Comparison of ENCODE assay signal across 11 cellular contexts in genomic region chrX:119218198-119218597, GRCh38. TPM values are rescaled to one million over a fixed set of nuclear protein-coding genes. Genes with fewer than 3 reads are reported as not detected.
A peak's percentile ranks its signal among the peaks of the same experiment; 100 is the strongest.
DNase-seq lines count a peak whose midpoint lies in the region; ATAC-seq, FAIRE-seq and TF ChIP-seq lines count a peak whose summit lies in the region.
"Had no signal": no experiment of that assay in that cellular context is flagged by ENCODE, and none has a peak within 500 bp of the region (broad histone marks: within the 10 kb centered on the region; RNA-seq: fewer than 3 reads in every experiment).

No MANE protein-coding gene starts in this region.

- CTCF ChIA-PET in HepG2 (lab: Yijun Ruan, JAX; ENCODE audit: low intra/inter-chr PET ratio, low total read pairs) = interaction anchor here (1.3 to 1.4 kb wide), 2 partner anchors 73 to 99 kb away, joined by 5 read pairs; no protein-coding TSS in a partner anchor

- no peaks in the 10 kb centered on the region for H3K9me3 Mint-ChIP-seq in GM23338
- H3K9me3 Mint-ChIP-seq: dendritic cell treated with granulocyte-macrophage colony-stimulating factor and Interleukin-4, amounts not matched to agents 40 ng/mL and 50 ng/mL, for 4 days; T-helper 2 cell treated with Interferon-gamma antibody and Interleukin-4, amounts not matched to agents 5 μg/mL and 100 μg/mL, for 36 hours had no signal

- no peak overlapping the region for H2AFZ ChIP-seq in GM23338
- H2AFZ ChIP-seq in HepG2 (ENCODE audit: low read length) = no peak overlapping the region

- ATAC-seq in GM23338 = no peak
- ATAC-seq in HepG2 = no peak
- no peak for ATAC-seq in GM21825 (IDR thresholded peaks at IDR 0.05; ENCODE audit: unreplicated experiment)
- no peak for ATAC-seq in HG03025 (IDR thresholded peaks at IDR 0.05; ENCODE audit: low FRiP score, unreplicated experiment)

- H3K4me3 ChIP-seq in GM23338 = no peak overlapping the region
- no peak overlapping the region for H3K4me3 ChIP-seq in adrenal gland
- H3K4me3 ChIP-seq in HepG2 (replicated peaks in 1 of 3; ENCODE audit: insufficient read depth in 1 of 3, low read depth in 2 of 3, low read length in 3 of 3) = no peak overlapping the region
- no peak overlapping the region for H3K4me3 ChIP-seq in testis
- H3K4me3 ChIP-seq: thyroid gland had no signal

- peaks cover 2% of the 10 kb centered on the region for H3K27me3 Mint-ChIP-seq in GM23338 (ENCODE audit: insufficient read depth, low read depth, poor library complexity)

- TF ChIP-seq EP300 in HepG2 (IDR thresholded peaks at IDR 0.05; ENCODE audit: low read depth in 2 of 2, low read length in 2 of 2) = no peak
- no peak for TF ChIP-seq EP300 in HepG2 (CRISPR knock-in tag; IDR thresholded peaks at IDR 0.05; ENCODE audit: borderline replicate concordance)

- peaks cover 4% of the 10 kb centered on the region; the same call in 1 of the 3 replicates for H3K4me1 Mint-ChIP-seq in GM23338

- H4K20me1 ChIP-seq in GM23338 (replicated peaks; ENCODE audit: insufficient read depth) = no peaks in the 10 kb centered on the region
- H4K20me1 ChIP-seq in HepG2 (ENCODE audit: insufficient read depth, low read length) = no peaks in the 10 kb centered on the region

- H3K27me3 ChIP-seq in GM23338 (ENCODE audit: insufficient read depth) = no peaks in the 10 kb centered on the region
- H3K27me3 ChIP-seq in adrenal gland = peaks cover 5% of the 10 kb centered on the region
- H3K27me3 ChIP-seq in HepG2 (ENCODE audit: control insufficient read depth in 1 of 2, insufficient read depth in 2 of 2, low read length in 2 of 2) = no peaks in the 10 kb centered on the region
- H3K27me3 ChIP-seq in testis = no peaks in the 10 kb centered on the region
- H3K27me3 ChIP-seq: thyroid gland had no signal

- H3K4me3 Mint-ChIP-seq in GM23338 = no peak overlapping the region
- H3K4me3 Mint-ChIP-seq: dendritic cell treated with granulocyte-macrophage colony-stimulating factor and Interleukin-4, amounts not matched to agents 40 ng/mL and 50 ng/mL, for 4 days; T-helper 2 cell treated with Interferon-gamma antibody and Interleukin-4, amounts not matched to agents 5 μg/mL and 100 μg/mL, for 36 hours had no signal

- no peak overlapping the region for H3K4me2 ChIP-seq in GM23338
- no peak overlapping the region for H3K4me2 ChIP-seq in HepG2 (ENCODE audit: low read depth, low read length)

- H3K27ac Mint-ChIP-seq in GM23338 = no peak overlapping the region
- H3K27ac Mint-ChIP-seq: dendritic cell treated with granulocyte-macrophage colony-stimulating factor and Interleukin-4, amounts not matched to agents 40 ng/mL and 50 ng/mL, for 4 days; T-helper 2 cell treated with Interferon-gamma antibody and Interleukin-4, amounts not matched to agents 5 μg/mL and 100 μg/mL, for 36 hours had no signal

- POLR2A ChIA-PET in HepG2 (lab: Yijun Ruan, JAX) = no interaction called here

- H3K9me3 ChIP-seq in adrenal gland (replicated peaks in 1 of 3) (no peaks in the 10 kb centered on the region), HepG2 (ENCODE audit: low read length) (no peaks in the 10 kb centered on the region), testis (no peaks in the 10 kb centered on the region)
- H3K9me3 ChIP-seq: thyroid gland had no signal

- no peak for TF ChIP-seq POLR2A in adrenal gland (IDR thresholded peaks at IDR 0.05)
- TF ChIP-seq POLR2A in HepG2 (IDR thresholded peaks at IDR 0.05; ENCODE audit: insufficient read depth in 1 of 2, low read depth in 2 of 2, low read length in 2 of 2) = no peak
- TF ChIP-seq POLR2A in testis (IDR thresholded peaks at IDR 0.05) = no peak

- H3K4me1 ChIP-seq in GM23338 (ENCODE audit: insufficient read depth) = no peaks in the 10 kb centered on the region
- no peaks in the 10 kb centered on the region for H3K4me1 ChIP-seq in adrenal gland (replicated peaks in 1 of 2)
- H3K4me1 ChIP-seq in HepG2 (ENCODE audit: insufficient read depth, low read length) = no peaks in the 10 kb centered on the region
- no peaks in the 10 kb centered on the region for H3K4me1 ChIP-seq in testis
- H3K4me1 ChIP-seq: thyroid gland had no signal

- peak; percentile 51 for TF ChIP-seq CTCF in AG09319 (IDR thresholded peaks at IDR 0.05; ENCODE audit: low read depth, low read length)
- peak in 1 of 2 experiments; percentile 48 for TF ChIP-seq CTCF in GM23338 (conservative IDR thresholded peaks at IDR 0.05; ENCODE audit: low read depth in 2 of 2)
- TF ChIP-seq CTCF in adrenal gland (IDR thresholded peaks at IDR 0.05) = peak in 5 of 6 experiments; percentile 11 to 50 (median 38)
- TF ChIP-seq CTCF in HepG2 (CRISPR knock-in tag; IDR thresholded peaks at IDR 0.05) = peak; percentile 42
- peak in 1 of 3 experiments; percentile 22 for TF ChIP-seq CTCF in testis (IDR thresholded peaks at IDR 0.05)

- 24 to 35% (median 30%) methylated on average over 4 of the region's 4 CpGs for WGBS in adrenal gland, 4 donors
- 31% methylated on average over 4 of the region's 4 CpGs for WGBS in HepG2 (ENCODE audit: low lambda C conversion rate)
- WGBS in testis, 2 donors = 49 to 52% methylated on average over 4 of the region's 4 CpGs

- H3F3A ChIP-seq in GM23338 (replicated peaks; ENCODE audit: low read depth) = no peaks in the 10 kb centered on the region

- H3K36me3 Mint-ChIP-seq in GM23338 (ENCODE audit: low read depth) = no peaks in the 10 kb centered on the region

- no TSS peak for BruUV-seq in HepG2 (replicated peaks; lab: Mats Ljungman, UMichigan)

- intact Hi-C loops in adrenal gland (cut with DNase I) (loop anchor here in 1 of 2 donors (10.0 kb wide), 1 partner anchor 73 kb away; no protein-coding TSS in a partner anchor), HepG2 (cut with micrococcal nuclease; ENCODE audit: unreplicated experiment) (loop anchor here (1.0 kb wide), 1 partner anchor 99 kb away; no protein-coding TSS in a partner anchor), testis (cut with DNase I; ENCODE audit: low total_unique reads) (no loop called here)

- no peak for DNase-seq in AG09319 (ENCODE audit: extremely low read depth, low read depth)
- peak; percentile 31 for DNase-seq in GM23338 (ENCODE audit: low spot score)
- DNase-seq in adrenal gland = no peak
- no peak for DNase-seq in HepG2 (ENCODE audit: low spot score)
- no peak for DNase-seq in GOT3 (lab: John Stamatoyannopoulos, UW)
- DNase-seq in testis = no peak
- DNase-seq: thyroid gland had no signal

- H3K36me3 ChIP-seq in GM23338 (ENCODE audit: insufficient read depth) (no peaks in the 10 kb centered on the region), adrenal gland (replicated peaks in 1 of 2) (no peaks in the 10 kb centered on the region), HepG2 (replicated peaks in 1 of 2; ENCODE audit: control insufficient read depth in 1 of 2, insufficient read depth in 2 of 2, low read length in 2 of 2) (no peaks in the 10 kb centered on the region), testis (ENCODE audit: low read depth, missing control alignments) (no peaks in the 10 kb centered on the region)
- H3K36me3 ChIP-seq: thyroid gland had no signal

- in situ Hi-C loops in HepG2 (cut with HindIII; ENCODE audit: extremely low pct_ligation_motif_present, low pct_unique_long_range_greater_than_20kb) = no loop called here

- TF ChIP-seq RAD21 in HepG2 (CRISPR knock-in tag; IDR thresholded peaks at IDR 0.05) = no peak

- H3K79me2 ChIP-seq in GM23338 (replicated peaks; ENCODE audit: insufficient read depth) = no peaks in the 10 kb centered on the region
- H3K79me2 ChIP-seq in HepG2 (ENCODE audit: insufficient read depth, low read length) = no peaks in the 10 kb centered on the region

- H3K9me2 ChIP-seq in GM23338 (ENCODE audit: insufficient read depth) = no peaks in the 10 kb centered on the region

- FAIRE-seq in HepG2 (lab: Jason Lieb, UNC) = peak; percentile 85

- H3K27ac ChIP-seq in GM23338 (ENCODE audit: low read depth) = no peak overlapping the region
- no peak overlapping the region for H3K27ac ChIP-seq in adrenal gland
- H3K27ac ChIP-seq in HepG2 (ENCODE audit: extremely low read length, insufficient read depth, low read length) = no peak overlapping the region
- no peak overlapping the region for H3K27ac ChIP-seq in testis
- H3K27ac ChIP-seq: thyroid gland had no signal

- H3K9ac ChIP-seq in HepG2 (ENCODE audit: insufficient read depth, low read depth, low read length) = no peak overlapping the region

TF ChIP-seq in GM23338, 12 proteins besides CTCF, POLR2A, EP300 and RAD21 (continues in another document):
- TF ChIP-seq EZH2 (IDR thresholded peaks at IDR 0.05; ENCODE audit: low read depth, unreplicated experiment) = no peak
- no peak for TF ChIP-seq CREB1 (CRISPR knock-in tag; IDR thresholded peaks at IDR 0.05; ENCODE audit: low read depth)

TF ChIP-seq in HepG2, 621 proteins besides CTCF, POLR2A, EP300 and RAD21:
- TF ChIP-seq STAG1 (CRISPR knock-in tag; IDR thresholded peaks at IDR 0.05) = peak; percentile 51
- TF ChIP-seq HHEX (CRISPR knock-in tag; IDR thresholded peaks at IDR 0.05) = no peak

RNA-seq across cellular contexts. Expression of gene PGRMC1, which starts 17.9 kb away (rescaled TPM):
- 370 and 380 TPM in 2 replicates for total RNA-seq in GM23338 (2014; rRNA removed; shearing (Covaris generic))
- 219 and 235 TPM in 2 replicates for polyA plus RNA-seq in GM23338 (2016; fragmentation: Nextera tagmentation; extraction: Ambion mirVana)
- 100 to 1,000 TPM; 165 to 434 (median 249) TPM for total RNA-seq in adrenal gland
- polyA plus RNA-seq in adrenal gland = 100 to 1,000 TPM in 2 of 3 donors, 10 to 100 TPM in 1; 82.8 to 637 (median 141) TPM
- total RNA-seq in HepG2 (2016; rRNA removed; fragmentation: Illumina TruSeq; extraction: Trizol) = 75.8 and 124 TPM in 2 replicates
- total RNA-seq in HepG2 (2016; cell fraction: cytosol; rRNA removed; fragmentation: Illumina TruSeq; extraction: Trizol; ENCODE audit: low read depth) = 15.5 and 16.5 TPM in 2 replicates
- 79.1 and 122 TPM in 2 replicates for total RNA-seq in HepG2 (2016; cell fraction: insoluble cytoplasmic fraction; rRNA removed; fragmentation: Illumina TruSeq; extraction: Trizol)
- 44.8 and 47.9 TPM in 2 replicates for total RNA-seq in HepG2 (2016; cell fraction: membrane; rRNA removed; fragmentation: Illumina TruSeq; extraction: Trizol)
- 102 and 116 TPM in 2 replicates for total RNA-seq in HepG2 (2016; cell fraction: nucleus; rRNA removed; fragmentation: Illumina TruSeq; extraction: Trizol)
- 42.2 and 44.7 TPM in 2 replicates for polyA plus RNA-seq in HepG2 (2011; rRNA removed)
- 33.9 and 40.5 TPM in 2 replicates for polyA plus RNA-seq in HepG2 (2011; cell fraction: cytosol; rRNA removed)
- polyA plus RNA-seq in HepG2 (2011; cell fraction: nucleus; rRNA removed) = 21.5 and 23.2 TPM in 2 replicates
- polyA plus RNA-seq in HepG2 (2012) = 71.4 and 76.9 TPM in 2 replicates
- 16.0 and 16.3 TPM in 2 replicates for polyA plus RNA-seq in HepG2 (2016; cell fraction: cytosol; fragmentation: Illumina TruSeq; extraction: Trizol; ENCODE audit: low read depth)
- 75.3 and 80.9 TPM in 2 replicates for polyA plus RNA-seq in HepG2 (2016; cell fraction: insoluble cytoplasmic fraction; fragmentation: Illumina TruSeq; extraction: Trizol; ENCODE audit: low read depth)
- polyA plus RNA-seq in HepG2 (2016; cell fraction: membrane; fragmentation: Illumina TruSeq; extraction: Trizol; ENCODE audit: low read depth) = 29.1 and 30.4 TPM in 2 replicates
- polyA plus RNA-seq in HepG2 (2016; cell fraction: nucleus; fragmentation: Illumina TruSeq; extraction: Trizol; ENCODE audit: insufficient read depth, low read depth) = 155 and 169 TPM in 2 replicates
- polyA minus RNA-seq in HepG2 (2011; rRNA and poly(A)+ RNA removed; ENCODE audit: low replicate concordance) = 26.3 and 32.7 TPM in 2 replicates
- 39.7 and 41.7 TPM in 2 replicates for polyA minus RNA-seq in HepG2 (2011; cell fraction: cytosol; rRNA and poly(A)+ RNA removed)
- 11.1 and 17.4 TPM in 2 replicates for polyA minus RNA-seq in HepG2 (2011; cell fraction: nucleus; rRNA and poly(A)+ RNA removed)
- 10 to 100 TPM; 53.5 to 99.9 TPM for total RNA-seq in testis
- 74.8 TPM for polyA plus RNA-seq in testis (ENCODE audit: insufficient read depth, low read depth, low replicate concordance)
